8 cellular contexts compared by ENCODE assay signal in the genomic region with DNA sequence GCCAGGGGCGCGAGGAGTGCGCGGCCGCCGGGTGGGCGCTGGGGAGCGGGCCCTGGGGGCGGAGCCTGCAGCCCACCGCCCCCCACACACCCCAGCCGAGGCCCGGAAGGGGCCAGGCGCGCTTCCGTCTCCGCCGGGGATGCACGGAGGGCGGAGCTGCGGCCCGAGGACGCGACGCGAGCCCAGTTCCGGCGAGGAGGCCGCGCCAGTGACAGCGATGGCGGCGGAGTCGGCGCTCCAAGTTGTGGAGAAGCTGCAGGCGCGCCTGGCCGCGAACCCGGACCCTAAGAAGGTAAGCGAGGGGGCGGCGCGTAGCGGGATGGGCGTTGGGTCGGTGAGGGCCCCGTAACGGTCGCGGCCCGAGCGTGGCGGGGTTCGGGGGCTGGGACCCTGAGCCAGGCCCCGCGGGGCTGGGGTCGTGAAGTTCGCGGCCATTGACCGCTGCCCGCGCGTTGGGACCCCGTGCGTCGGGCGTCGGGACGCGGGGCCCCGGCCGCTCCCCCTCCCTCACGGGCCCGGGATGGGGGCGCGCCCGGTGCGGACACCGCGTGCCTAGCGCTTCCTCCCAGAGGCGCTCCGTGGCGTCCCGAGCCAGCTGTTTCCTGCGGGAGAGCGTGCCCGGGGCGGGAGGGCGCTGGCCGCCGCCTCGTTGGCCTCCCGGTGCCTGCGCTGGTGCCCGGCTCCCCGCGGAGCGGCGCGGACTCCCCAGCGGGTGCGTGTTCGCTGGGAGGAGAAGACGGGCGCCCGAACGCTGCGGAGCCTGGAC. TPM values are rescaled to one million over a fixed set of nuclear protein-coding genes. Genes with fewer than 3 reads are reported as not detected.
DNase-seq lines count a peak whose midpoint lies in the region; ATAC-seq and TF ChIP-seq lines count a peak whose summit lies in the region.

A gene with protein sequence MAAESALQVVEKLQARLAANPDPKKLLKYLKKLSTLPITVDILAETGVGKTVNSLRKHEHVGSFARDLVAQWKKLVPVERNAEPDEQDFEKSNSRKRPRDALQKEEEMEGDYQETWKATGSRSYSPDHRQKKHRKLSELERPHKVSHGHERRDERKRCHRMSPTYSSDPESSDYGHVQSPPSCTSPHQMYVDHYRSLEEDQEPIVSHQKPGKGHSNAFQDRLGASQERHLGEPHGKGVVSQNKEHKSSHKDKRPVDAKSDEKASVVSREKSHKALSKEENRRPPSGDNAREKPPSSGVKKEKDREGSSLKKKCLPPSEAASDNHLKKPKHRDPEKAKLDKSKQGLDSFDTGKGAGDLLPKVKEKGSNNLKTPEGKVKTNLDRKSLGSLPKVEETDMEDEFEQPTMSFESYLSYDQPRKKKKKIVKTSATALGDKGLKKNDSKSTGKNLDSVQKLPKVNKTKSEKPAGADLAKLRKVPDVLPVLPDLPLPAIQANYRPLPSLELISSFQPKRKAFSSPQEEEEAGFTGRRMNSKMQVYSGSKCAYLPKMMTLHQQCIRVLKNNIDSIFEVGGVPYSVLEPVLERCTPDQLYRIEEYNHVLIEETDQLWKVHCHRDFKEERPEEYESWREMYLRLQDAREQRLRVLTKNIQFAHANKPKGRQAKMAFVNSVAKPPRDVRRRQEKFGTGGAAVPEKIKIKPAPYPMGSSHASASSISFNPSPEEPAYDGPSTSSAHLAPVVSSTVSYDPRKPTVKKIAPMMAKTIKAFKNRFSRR (plus strand): TSS at position 185 of the 766 bp plus-strand sequence. CDS start 33 bp downstream, at position 218.

- peaks cover 5% of the 10 kb centered on the region for H3K36me3 ChIP-seq in A673 (ENCODE audit: insufficient read depth, low read length, poor library complexity, severe bottlenecking)

- H3K27me3 ChIP-seq in A673 (replicated peaks; ENCODE audit: insufficient read depth, low read depth, low read length, poor library complexity) (no peaks in the 10 kb centered on the region), dorsolateral prefrontal cortex (no peaks in the 10 kb centered on the region)

- ATAC-seq in GM18511 (IDR thresholded peaks at IDR 0.05; ENCODE audit: unreplicated experiment) (peak; percentile 84), HG03045 (IDR thresholded peaks at IDR 0.05; ENCODE audit: unreplicated experiment) (peak; percentile 81)

- POLR2A ChIA-PET in A673 (lab: Charles Lee; ENCODE audit: low non-redundant PET): interaction anchor here (1.4 kb wide), 1 partner anchor 13 kb away, joined by 6 read pairs; no protein-coding TSS in a partner anchor

- H3K4me3 ChIP-seq in A673 (ENCODE audit: low read depth, low read length, poor library complexity, severe bottlenecking) (peak within 1 kb of the TSS; percentile 99), dorsolateral prefrontal cortex (peak within 1 kb of the TSS; percentile 55 to 99 (median 92)), lower leg skin (ENCODE audit: low read depth, poor library complexity, severe bottlenecking) (peak within 1 kb of the TSS; percentile 74)

- no peak for TF ChIP-seq CTCF in A673 (conservative IDR thresholded peaks at IDR 0.05; ENCODE audit: low read depth, low read length)
- peak in 9 of 56 donors; percentile 7 to 43 (median 26) for TF ChIP-seq CTCF in dorsolateral prefrontal cortex (IDR thresholded peaks at IDR 0.05 in 54 of 56, conservative IDR thresholded peaks at IDR 0.05 in 2 of 56; ENCODE audit: low read depth in 1 of 56, partially characterized antibody in 56 of 56)
- TF ChIP-seq CTCF in lower leg skin (IDR thresholded peaks at IDR 0.05): no peak

- intact Hi-C loops in A673 (cut with micrococcal nuclease; ENCODE audit: unreplicated experiment) (no loop called here), dorsolateral prefrontal cortex (cut with DNase I) (loop anchor here in 1 of 2 donors (5.0 kb wide), 2 partner anchors 34 to 51 kb away; a partner anchor contains a TSS), lower leg skin (cut with DNase I; ENCODE audit: low total_unique reads) (no loop called here)

- TF ChIP-seq POLR2A in lower leg skin (IDR thresholded peaks at IDR 0.05): peak in 1 of 2 donors; percentile 36

- H3K4me1 ChIP-seq in A673 (ENCODE audit: insufficient read depth, low read length, poor library complexity, severe bottlenecking): peaks cover 12% of the 10 kb centered on the region

- BruUV-seq in A673 (replicated peaks; lab: Mats Ljungman, UMichigan): no TSS peak

- WGBS in lower leg skin, 2 donors: 0 to 1% methylated on average over 21 to 96 of the region's 109 CpGs

- CTCF ChIA-PET in A673 (lab: Charles Lee): interaction anchor here (0.7 kb wide), 1 partner anchor 59 kb away, joined by 4 read pairs; no protein-coding TSS in a partner anchor

- H3K27ac ChIP-seq in A673 (ENCODE audit: low read depth, low read length, poor library complexity, severe bottlenecking): peak within 1 kb of the TSS; percentile 89
- peak within 1 kb of the TSS in 58 of 59 donors; percentile 43 to 96 (median 86) for H3K27ac ChIP-seq in dorsolateral prefrontal cortex

- peak; percentile 84 for DNase-seq in A673 (ENCODE audit: low spot score)
- peak; percentile 25 to 89 for DNase-seq in NCI-H526 (lab: John Stamatoyannopoulos, UW)
- DNase-seq in activated CD4-positive, alpha-beta T cell treated with anti-CD3 and anti-CD28 coated beads, Interleukin-2, amount 50 U/mL, for 48 hours: peak; percentile 76 to 79
- peak; percentile 50 to 84 (median 64) for DNase-seq in dorsolateral prefrontal cortex
- peak; percentile 52 to 92 for DNase-seq in lower leg skin (ENCODE audit: low spot score in 2 of 2)
- DNase-seq in stimulated activated CD4-positive, alpha-beta T cell treated with anti-CD3 and anti-CD28 coated beads, Interleukin-4, amount 100 ng/mL, for 48 hours (ENCODE audit: low read depth in 2 of 2): peak; percentile 67 to 73

- H3K9me3 ChIP-seq in A673 (ENCODE audit: low read depth, low read length, poor library complexity, severe bottlenecking): no peaks in the 10 kb centered on the region

RNA-seq across cellular contexts. Expression of the gene that starts here (rescaled TPM):
- 66.3 and 69.8 TPM in 2 replicates for total RNA-seq in A673 (2021)
- total RNA-seq in dorsolateral prefrontal cortex: 10 to 100 TPM; 22.2 to 40.6 (median 28.2) TPM
- 10 to 100 TPM; 33.6 to 40.4 (median 39.9) TPM for total RNA-seq in lower leg skin

Comparison
In these comparisons a context has a peak if more than half of its experiments do, and no peak if none do; other contexts are left out.
1. Peak in every context shown above with its lines: DNase-seq, ATAC-seq, H3K4me3 ChIP-seq and H3K27ac ChIP-seq.